8 cellular contexts compared by ENCODE assay signal in genomic region chr21:15064576-15065380, GRCh38. TPM values are rescaled to one million over a fixed set of nuclear protein-coding genes. Genes with fewer than 3 reads are reported as not detected.
DNase-seq lines count a peak whose midpoint lies in the region; ATAC-seq, FAIRE-seq and TF ChIP-seq lines count a peak whose summit lies in the region.

A gene with protein sequence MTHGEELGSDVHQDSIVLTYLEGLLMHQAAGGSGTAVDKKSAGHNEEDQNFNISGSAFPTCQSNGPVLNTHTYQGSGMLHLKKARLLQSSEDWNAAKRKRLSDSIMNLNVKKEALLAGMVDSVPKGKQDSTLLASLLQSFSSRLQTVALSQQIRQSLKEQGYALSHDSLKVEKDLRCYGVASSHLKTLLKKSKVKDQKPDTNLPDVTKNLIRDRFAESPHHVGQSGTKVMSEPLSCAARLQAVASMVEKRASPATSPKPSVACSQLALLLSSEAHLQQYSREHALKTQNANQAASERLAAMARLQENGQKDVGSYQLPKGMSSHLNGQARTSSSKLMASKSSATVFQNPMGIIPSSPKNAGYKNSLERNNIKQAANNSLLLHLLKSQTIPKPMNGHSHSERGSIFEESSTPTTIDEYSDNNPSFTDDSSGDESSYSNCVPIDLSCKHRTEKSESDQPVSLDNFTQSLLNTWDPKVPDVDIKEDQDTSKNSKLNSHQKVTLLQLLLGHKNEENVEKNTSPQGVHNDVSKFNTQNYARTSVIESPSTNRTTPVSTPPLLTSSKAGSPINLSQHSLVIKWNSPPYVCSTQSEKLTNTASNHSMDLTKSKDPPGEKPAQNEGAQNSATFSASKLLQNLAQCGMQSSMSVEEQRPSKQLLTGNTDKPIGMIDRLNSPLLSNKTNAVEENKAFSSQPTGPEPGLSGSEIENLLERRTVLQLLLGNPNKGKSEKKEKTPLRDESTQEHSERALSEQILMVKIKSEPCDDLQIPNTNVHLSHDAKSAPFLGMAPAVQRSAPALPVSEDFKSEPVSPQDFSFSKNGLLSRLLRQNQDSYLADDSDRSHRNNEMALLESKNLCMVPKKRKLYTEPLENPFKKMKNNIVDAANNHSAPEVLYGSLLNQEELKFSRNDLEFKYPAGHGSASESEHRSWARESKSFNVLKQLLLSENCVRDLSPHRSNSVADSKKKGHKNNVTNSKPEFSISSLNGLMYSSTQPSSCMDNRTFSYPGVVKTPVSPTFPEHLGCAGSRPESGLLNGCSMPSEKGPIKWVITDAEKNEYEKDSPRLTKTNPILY (N-terminal part only) (minus strand): TSS chr21:15065000. CDS start chr21:14968192, 96,808 bp downstream.

- peak within 1 kb of the TSS; percentile 51 for H2AFZ ChIP-seq in neural cell (ENCODE audit: low read depth, low read length)

- peak; percentile 37 for TF ChIP-seq RAD21 in neural cell (conservative IDR thresholded peaks at IDR 0.05)

- TF ChIP-seq EP300 in neural cell (conservative IDR thresholded peaks at IDR 0.05; ENCODE audit: poor library complexity, severe bottlenecking): no peak

- H3K9ac ChIP-seq in neural cell (ENCODE audit: low read length): peak within 1 kb of the TSS; percentile 84

- H3K27me3 ChIP-seq in CD8-positive, alpha-beta T cell (ENCODE audit: insufficient read depth, low read length): no peaks in the 10 kb centered on the region
- no peaks in the 10 kb centered on the region for H3K27me3 ChIP-seq in neural cell (ENCODE audit: insufficient read depth, low read depth, low read length)

- H3K27ac ChIP-seq in CD8-positive, alpha-beta T cell (ENCODE audit: low read depth, low read length): peak within 1 kb of the TSS; percentile 82
- H3K27ac ChIP-seq in neural cell (ENCODE audit: low read length): peak within 1 kb of the TSS; percentile 81

- CTCF ChIA-PET in CD8-positive, alpha-beta T cell (lab: Charles Lee): interaction anchor here (0.7 to 1.8 kb wide), 7 partner anchors 9 to 488 kb away, joined by 3 to 8 read pairs (median 3); no protein-coding TSS in a partner anchor

- no peak for TF ChIP-seq CTCF in CD8-positive, alpha-beta T cell (IDR thresholded peaks at IDR 0.05)
- no peak for TF ChIP-seq CTCF in neural cell (IDR thresholded peaks at IDR 0.05; ENCODE audit: poor library complexity, severe bottlenecking)

- no peaks in the 10 kb centered on the region for H3K27me3 Mint-ChIP-seq in CD8-positive, alpha-beta T cell (ENCODE audit: low read depth)
- no peaks in the 10 kb centered on the region for H3K27me3 Mint-ChIP-seq in stimulated activated naive CD8-positive, alpha-beta T cell treated with anti-CD3 and anti-CD28 coated beads, Interleukin-15, Interleukin-2, amounts not matched to agents 100 ng/mL and 50 ng/mL, for 24 hours

- intact Hi-C loops in CD8-positive, alpha-beta T cell (cut with DNase I, micrococcal nuclease): loop anchor here (2.0 to 10.0 kb wide), 9 partner anchors 14 to 847 kb away; partner anchors contain the start of genes SAMSN1 (in 2 of the 2) and RBM11 (in 1 of the 2)

- H3K4me3 ChIP-seq in CD8-positive, alpha-beta T cell (ENCODE audit: low read depth, low read length): peak within 1 kb of the TSS; percentile 75
- H3K4me3 ChIP-seq in neural cell (ENCODE audit: low read length): peak within 1 kb of the TSS; percentile 80

- peaks cover 29% of the 10 kb centered on the region for H3K4me1 ChIP-seq in CD8-positive, alpha-beta T cell (ENCODE audit: insufficient read depth, low read length)

- POLR2A ChIA-PET in CD8-positive, alpha-beta T cell (lab: Charles Lee): interaction anchor here (0.7 to 3.1 kb wide), 19 partner anchors 10 to 665 kb away, joined by 3 to 26 read pairs (median 3); partner anchors contain the start of gene USP25

- H3K27ac Mint-ChIP-seq in CD8-positive, alpha-beta T cell: peak within 1 kb of the TSS; percentile 98
- H3K27ac Mint-ChIP-seq in stimulated activated naive CD8-positive, alpha-beta T cell treated with anti-CD3 and anti-CD28 coated beads, Interleukin-15, Interleukin-2, amounts not matched to agents 100 ng/mL and 50 ng/mL, for 24 hours: peak within 1 kb of the TSS; percentile 96

- peak within 1 kb of the TSS; percentile 97 for H3K4me3 Mint-ChIP-seq in CD8-positive, alpha-beta T cell
- H3K4me3 Mint-ChIP-seq in stimulated activated naive CD8-positive, alpha-beta T cell treated with anti-CD3 and anti-CD28 coated beads, Interleukin-15, Interleukin-2, amounts not matched to agents 100 ng/mL and 50 ng/mL, for 24 hours: peak within 1 kb of the TSS; percentile 92

- H3K36me3 ChIP-seq in CD8-positive, alpha-beta T cell (ENCODE audit: insufficient read depth, low read length): no peaks in the 10 kb centered on the region
- no peaks in the 10 kb centered on the region for H3K36me3 ChIP-seq in neural cell (ENCODE audit: insufficient read depth, low read length)

- peaks cover 46% of the 10 kb centered on the region for H3K4me1 Mint-ChIP-seq in CD8-positive, alpha-beta T cell (ENCODE audit: low read depth)
- peaks cover 49% of the 10 kb centered on the region for H3K4me1 Mint-ChIP-seq in stimulated activated naive CD8-positive, alpha-beta T cell treated with anti-CD3 and anti-CD28 coated beads, Interleukin-15, Interleukin-2, amounts not matched to agents 100 ng/mL and 50 ng/mL, for 24 hours (ENCODE audit: low read depth)

- H3K4me2 ChIP-seq in neural cell (ENCODE audit: low read length): peak within 1 kb of the TSS; percentile 76

- ATAC-seq in CD8-positive, alpha-beta T cell: peak; percentile 78
- peak; percentile 71 for ATAC-seq in GM21360 (IDR thresholded peaks at IDR 0.05; ENCODE audit: unreplicated experiment)

- no peaks in the 10 kb centered on the region for H3K9me3 ChIP-seq in CD8-positive, alpha-beta T cell (ENCODE audit: low read length)
- H3K9me3 ChIP-seq in neural cell (ENCODE audit: low read length): no peaks in the 10 kb centered on the region

- peak; percentile 63 for FAIRE-seq in HTR-8/SVneo (lab: Jason Lieb, UNC)

- peaks cover 4% of the 10 kb centered on the region for H3F3A ChIP-seq in neural cell (ENCODE audit: insufficient read depth, low read length, poor library complexity, severe bottlenecking)

- no peaks in the 10 kb centered on the region for H4K20me1 ChIP-seq in neural cell (ENCODE audit: insufficient read depth)

- DNase-seq in CD8-positive, alpha-beta T cell: peak; percentile 66 to 89 (median 79)
- peak; percentile 60 for DNase-seq in HTR-8/SVneo (ENCODE audit: insufficient read length, low spot score)
- peak; percentile 13 for DNase-seq in SIG-M5 (lab: John Stamatoyannopoulos, UW)
- DNase-seq in activated gamma-delta T cell treated with Interleukin-2 at 50 U/mL for 16 hours: peak; percentile 78
- peak; percentile 83 for DNase-seq in fibroblast of the conjunctiva (ENCODE audit: low read depth)

- H3K9me2 ChIP-seq in neural cell (ENCODE audit: insufficient read depth, low read length): no peaks in the 10 kb centered on the region

- peaks cover 13% of the 10 kb centered on the region for H3K36me3 Mint-ChIP-seq in CD8-positive, alpha-beta T cell
- peaks cover 4% of the 10 kb centered on the region for H3K36me3 Mint-ChIP-seq in stimulated activated naive CD8-positive, alpha-beta T cell treated with anti-CD3 and anti-CD28 coated beads, Interleukin-15, Interleukin-2, amounts not matched to agents 100 ng/mL and 50 ng/mL, for 24 hours (ENCODE audit: low read depth)

- H3K79me2 ChIP-seq in neural cell (replicated peaks; ENCODE audit: insufficient read depth, low read length): peaks cover 46% of the 10 kb centered on the region

- no peaks in the 10 kb centered on the region for H3K9me3 Mint-ChIP-seq in CD8-positive, alpha-beta T cell
- no peaks in the 10 kb centered on the region for H3K9me3 Mint-ChIP-seq in stimulated activated naive CD8-positive, alpha-beta T cell treated with anti-CD3 and anti-CD28 coated beads, Interleukin-15, Interleukin-2, amounts not matched to agents 100 ng/mL and 50 ng/mL, for 24 hours

TF ChIP-seq in neural cell, 6 proteins besides CTCF, POLR2A, EP300 and RAD21:
- TF ChIP-seq MXI1 (conservative IDR thresholded peaks at IDR 0.05; ENCODE audit: poor library complexity, severe bottlenecking) (peak; percentile 25), POLR2AphosphoS5 (IDR thresholded peaks at IDR 0.05) (peak; percentile 70), SMC3 (conservative IDR thresholded peaks at IDR 0.05; ENCODE audit: poor library complexity) (no peak), TAF1 (IDR thresholded peaks at IDR 0.05; ENCODE audit: low read depth) (no peak), EZH2 (IDR thresholded peaks at IDR 0.05; ENCODE audit: borderline replicate concordance, insufficient read depth, low read length, poor library complexity, severe bottlenecking) (no peak)
- TF ChIP-seq, protein P1, sequence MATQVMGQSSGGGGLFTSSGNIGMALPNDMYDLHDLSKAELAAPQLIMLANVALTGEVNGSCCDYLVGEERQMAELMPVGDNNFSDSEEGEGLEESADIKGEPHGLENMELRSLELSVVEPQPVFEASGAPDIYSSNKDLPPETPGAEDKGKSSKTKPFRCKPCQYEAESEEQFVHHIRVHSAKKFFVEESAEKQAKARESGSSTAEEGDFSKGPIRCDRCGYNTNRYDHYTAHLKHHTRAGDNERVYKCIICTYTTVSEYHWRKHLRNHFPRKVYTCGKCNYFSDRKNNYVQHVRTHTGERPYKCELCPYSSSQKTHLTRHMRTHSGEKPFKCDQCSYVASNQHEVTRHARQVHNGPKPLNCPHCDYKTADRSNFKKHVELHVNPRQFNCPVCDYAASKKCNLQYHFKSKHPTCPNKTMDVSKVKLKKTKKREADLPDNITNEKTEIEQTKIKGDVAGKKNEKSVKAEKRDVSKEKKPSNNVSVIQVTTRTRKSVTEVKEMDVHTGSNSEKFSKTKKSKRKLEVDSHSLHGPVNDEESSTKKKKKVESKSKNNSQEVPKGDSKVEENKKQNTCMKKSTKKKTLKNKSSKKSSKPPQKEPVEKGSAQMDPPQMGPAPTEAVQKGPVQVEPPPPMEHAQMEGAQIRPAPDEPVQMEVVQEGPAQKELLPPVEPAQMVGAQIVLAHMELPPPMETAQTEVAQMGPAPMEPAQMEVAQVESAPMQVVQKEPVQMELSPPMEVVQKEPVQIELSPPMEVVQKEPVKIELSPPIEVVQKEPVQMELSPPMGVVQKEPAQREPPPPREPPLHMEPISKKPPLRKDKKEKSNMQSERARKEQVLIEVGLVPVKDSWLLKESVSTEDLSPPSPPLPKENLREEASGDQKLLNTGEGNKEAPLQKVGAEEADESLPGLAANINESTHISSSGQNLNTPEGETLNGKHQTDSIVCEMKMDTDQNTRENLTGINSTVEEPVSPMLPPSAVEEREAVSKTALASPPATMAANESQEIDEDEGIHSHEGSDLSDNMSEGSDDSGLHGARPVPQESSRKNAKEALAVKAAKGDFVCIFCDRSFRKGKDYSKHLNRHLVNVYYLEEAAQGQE (IDR thresholded peaks at IDR 0.05; ENCODE audit: borderline replicate concordance): no peak
TF ChIP-seq in neural cell: peak in this region for 2.

RNA-seq across cellular contexts. Expression of the gene that starts here (rescaled TPM):
- 10 to 100 TPM; 62.4 to 64.3 TPM for total RNA-seq in CD8-positive, alpha-beta T cell
- 48.2 and 48.4 TPM in 2 replicates for polyA plus RNA-seq in neural cell
- 235 and 284 TPM in 2 replicates for polyA minus RNA-seq in neural cell

Comparison
In these comparisons a context has a peak if more than half of its experiments do, and no peak if none do; other contexts are left out.
1. Peak in every context shown above with its lines: DNase-seq, ATAC-seq, H3K4me3 ChIP-seq and H3K27ac ChIP-seq.
2. DNase-seq: peak in every context shown above with its lines; median percentile 83 in fibroblast of the conjunctiva; 79 in CD8-positive, alpha-beta T cell; 78 in activated gamma-delta T cell treated with Interleukin-2 at 50 U/mL for 16 hours; 60 in HTR-8/SVneo; 13 in SIG-M5.